ENCODE assay signal across 15 cellular contexts in the genomic region with DNA sequence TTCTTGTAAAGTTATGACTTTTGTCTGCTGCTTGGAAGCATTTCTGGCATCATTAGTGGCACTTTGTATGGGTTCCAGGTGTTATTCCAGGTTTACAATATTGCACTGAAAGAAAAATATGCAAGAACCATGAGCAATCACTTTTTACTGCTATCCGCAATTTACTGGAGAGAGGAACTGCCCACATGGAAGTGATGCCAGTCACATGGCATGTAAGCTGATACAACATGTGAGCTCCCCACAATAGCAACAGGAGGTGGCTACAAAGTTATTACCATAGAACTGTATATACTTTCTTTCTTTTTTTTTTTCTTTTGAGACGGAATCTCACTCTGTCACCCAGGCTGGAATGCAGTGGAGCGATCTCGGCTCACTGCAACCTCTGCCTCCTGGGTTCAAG.
DNase-seq lines count a peak whose midpoint lies in the region; ATAC-seq and TF ChIP-seq lines count a peak whose summit lies in the region.
"Had no signal": no experiment of that assay in that cellular context is flagged by ENCODE, and none has a peak within 500 bp of the region (broad histone marks: within the 10 kb centered on the region; RNA-seq: fewer than 3 reads in every experiment).

No MANE protein-coding gene starts in this region.

- TF ChIP-seq EP300 in stomach (IDR thresholded peaks at IDR 0.05), result no peak

- H3K4me3 ChIP-seq in RWPE2 (ENCODE audit: severe bottlenecking) (no peak overlapping the region), prostate gland (no peak overlapping the region), stomach (no peak overlapping the region)
- H3K4me3 ChIP-seq: BLaER1 treated with 17β-estradiol and CSF1 and Interleukin-3, amounts not matched to agents 10 nM and 100 nM; SJSA1 had no signal

- TF ChIP-seq POLR2A in prostate gland (IDR thresholded peaks at IDR 0.05), result no peak
- TF ChIP-seq POLR2A in stomach (IDR thresholded peaks at IDR 0.05), result no peak

- TF ChIP-seq CTCF in RWPE2 (IDR thresholded peaks at IDR 0.05; ENCODE audit: poor library complexity, severe bottlenecking) (no peak), foreskin keratinocyte (conservative IDR thresholded peaks at IDR 0.05) (no peak), prostate gland (IDR thresholded peaks at IDR 0.05) (no peak), stomach (IDR thresholded peaks at IDR 0.05) (no peak)

- ATAC-seq in RWPE2 (ENCODE audit: low read depth), result peak; percentile 73; the same call in 2 of the 3 replicates
- peak; percentile 90 for ATAC-seq in foreskin keratinocyte
- ATAC-seq: CD8-positive, alpha-beta T cell had no signal

- no peaks in the 10 kb centered on the region for H3K36me3 ChIP-seq in RWPE2 (ENCODE audit: low read depth)
- no peaks in the 10 kb centered on the region for H3K36me3 ChIP-seq in prostate gland
- no peaks in the 10 kb centered on the region for H3K36me3 ChIP-seq in stomach
- H3K36me3 ChIP-seq: BLaER1 treated with 17β-estradiol and CSF1 and Interleukin-3, amounts not matched to agents 10 nM and 100 nM; SJSA1 had no signal

- H3K27me3 ChIP-seq in RWPE2 (ENCODE audit: insufficient read depth, poor library complexity, severe bottlenecking) (no peaks in the 10 kb centered on the region), foreskin keratinocyte (no peaks in the 10 kb centered on the region), prostate gland (replicated peaks; ENCODE audit: insufficient read depth) (no peaks in the 10 kb centered on the region), stomach (peaks cover 0 to 24% (median 0%) of the 10 kb centered on the region in 3 donors)
- H3K27me3 ChIP-seq: BLaER1 treated with 17β-estradiol and CSF1 and Interleukin-3, amounts not matched to agents 10 nM and 100 nM; SJSA1 had no signal

- intact Hi-C loops in prostate gland (cut with DNase I) (no loop called here), stomach (cut with DNase I; ENCODE audit: low total_unique reads) (no loop called here)

- no peaks in the 10 kb centered on the region for H3K9me3 ChIP-seq in RWPE2 (ENCODE audit: severe bottlenecking)
- H3K9me3 ChIP-seq in prostate gland, result no peaks in the 10 kb centered on the region
- H3K9me3 ChIP-seq in stomach, result peaks cover 0 to 13% (median 7%) of the 10 kb centered on the region in 4 donors
- H3K9me3 ChIP-seq: BLaER1 treated with 17β-estradiol and CSF1 and Interleukin-3, amounts not matched to agents 10 nM and 100 nM; SJSA1 had no signal

- 29% methylated on average over 4 of the region's 4 CpGs for WGBS in prostate gland
- WGBS in stomach, 5 donors, result 63 to 87% (median 75%) methylated on average over 4 of the region's 4 CpGs

- DNase-seq in H4 (ENCODE audit: low spot score), result peak; percentile 78
- no peak for DNase-seq in RWPE2 (ENCODE audit: low spot score)
- DNase-seq in foreskin keratinocyte, result peak; percentile 61 to 84
- DNase-seq in prostate gland (ENCODE audit: low spot score), result peak; percentile 61
- no peak for DNase-seq in activated CD4-positive, alpha-beta T cell treated with anti-CD3 and anti-CD28 coated beads, Interleukin-2, amount 50 U/mL, for 1 hour
- no peak for DNase-seq in NCI-H748 (lab: John Stamatoyannopoulos, UW; ENCODE audit: unreplicated experiment)
- DNase-seq in stomach, result no peak
- DNase-seq: CD8-positive, alpha-beta T cell; MV-4-11; NCI-H1694 treated with DMSO at 0.1 percent for 48 hours; NCI-H345; NCI-H524 treated with DMSO at 0.1 percent for 48 hours had no signal

- H3K27ac ChIP-seq in RWPE2 (ENCODE audit: poor library complexity, severe bottlenecking), result no peak overlapping the region
- H3K27ac ChIP-seq in foreskin keratinocyte, result no peak overlapping the region
- no peak overlapping the region for H3K27ac ChIP-seq in prostate gland
- no peak overlapping the region for H3K27ac ChIP-seq in stomach
- H3K27ac ChIP-seq: BLaER1 treated with 17β-estradiol and CSF1 and Interleukin-3, amounts not matched to agents 10 nM and 100 nM; KMS-11; SJSA1 had no signal

- H3K4me1 ChIP-seq in RWPE2 (ENCODE audit: insufficient read depth, poor library complexity, severe bottlenecking) (peaks cover 9% of the 10 kb centered on the region), foreskin keratinocyte (peaks cover 5% of the 10 kb centered on the region), prostate gland (replicated peaks) (no peaks in the 10 kb centered on the region), stomach (no peaks in the 10 kb centered on the region)
- H3K4me1 ChIP-seq: BLaER1 treated with 17β-estradiol and CSF1 and Interleukin-3, amounts not matched to agents 10 nM and 100 nM; SJSA1 had no signal

Comparison
In these comparisons a context has a peak if more than half of its experiments do, and no peak if none do; other contexts are left out.
1. DNase-seq: peak in H4 (single experiment), foreskin keratinocyte (2 of 2) and prostate gland (single experiment); none in RWPE2 (single experiment), activated CD4-positive, alpha-beta T cell treated with anti-CD3 and anti-CD28 coated beads, Interleukin-2, amount 50 U/mL, for 1 hour (single experiment), NCI-H748 (single experiment) and stomach (single experiment).